ENCODE assay signal across 22 cellular contexts in genomic region chrX:152901816-152902501, GRCh38. TPM values are rescaled to one million over a fixed set of nuclear protein-coding genes. Genes with fewer than 3 reads are reported as not detected.
A peak's percentile ranks its signal among the peaks of the same experiment; 100 is the strongest.
DNase-seq lines count a peak whose midpoint lies in the region; ATAC-seq and TF ChIP-seq lines count a peak whose summit lies in the region.
"Had no signal": no experiment of that assay in that cellular context is flagged by ENCODE, and none has a peak within 500 bp of the region (broad histone marks: within the 10 kb centered on the region; RNA-seq: fewer than 3 reads in every experiment).

No MANE protein-coding gene starts in this region.

- ATAC-seq in Right ventricle myocardium inferior, result no peak
- no peak for ATAC-seq in GM21381 (IDR thresholded peaks at IDR 0.05; ENCODE audit: unreplicated experiment)
- ATAC-seq: left lobe of liver; stimulated activated naive CD8-positive, alpha-beta T cell treated with anti-CD3 and anti-CD28 coated beads, Interleukin-15, amount 100 ng/mL, for 72 hours had no signal

- peak; percentile 46 for DNase-seq in M059J (ENCODE audit: low read depth)
- DNase-seq in T1000 (lab: John Stamatoyannopoulos, UW), result peak; percentile 1
- peak; percentile 25 for DNase-seq in fibroblast of peridontal ligament (ENCODE audit: extremely low read depth)
- no peak for DNase-seq in osteocyte (ENCODE audit: extremely low spot score, unreplicated experiment)
- DNase-seq in COR-L47 (lab: John Stamatoyannopoulos, UW), result no peak
- DNase-seq in Right ventricle myocardium inferior (ENCODE audit: missing footprints), result no peak
- DNase-seq in coronary artery (ENCODE audit: low spot score), result no peak
- DNase-seq: amniotic stem cell; CD4-positive, alpha-beta T cell; cerebellar nuclear complex; effector CD8-positive, alpha-beta T cell; glutamatergic neuron; KG1; MV-4-11; NCI-H2029 treated with DMSO at 0.1 percent for 48 hours; NCI-H524 treated with DMSO at 0.1 percent for 48 hours; stimulated activated CD4-positive, alpha-beta T cell treated with anti-CD3 and anti-CD28 coated beads, Interleukin-4, amount 100 ng/mL, for 4 hours; stimulated activated naive CD8-positive, alpha-beta T cell treated with anti-CD3 and anti-CD28 coated beads, Interleukin-15, amount 100 ng/mL, for 72 hours; upper lobe of left lung had no signal

- no peak overlapping the region for H3K4me3 Mint-ChIP-seq in osteocyte (ENCODE audit: unreplicated experiment)
- H3K4me3 Mint-ChIP-seq: CD4-positive, alpha-beta T cell; stimulated activated naive CD8-positive, alpha-beta T cell treated with anti-CD3 and anti-CD28 coated beads, Interleukin-15, amount 100 ng/mL, for 72 hours had no signal

- no peaks in the 10 kb centered on the region for H3K27me3 Mint-ChIP-seq in osteocyte (ENCODE audit: unreplicated experiment)

- H3K9me3 Mint-ChIP-seq in osteocyte (ENCODE audit: unreplicated experiment), result no peaks in the 10 kb centered on the region
- H3K9me3 Mint-ChIP-seq: CD4-positive, alpha-beta T cell; stimulated activated naive CD8-positive, alpha-beta T cell treated with anti-CD3 and anti-CD28 coated beads, Interleukin-15, amount 100 ng/mL, for 72 hours had no signal

- H3K4me1 Mint-ChIP-seq in osteocyte (ENCODE audit: unreplicated experiment), result peaks cover 15% of the 10 kb centered on the region

- intact Hi-C loops in Right ventricle myocardium inferior (cut with DNase I), result no loop called here

- peak overlapping the region in 1 of 2 donors; percentile 13 for H3K27ac ChIP-seq in coronary artery
- H3K27ac ChIP-seq: upper lobe of left lung had no signal

- H3K27ac Mint-ChIP-seq in osteocyte (ENCODE audit: unreplicated experiment), result peak overlapping the region; percentile 5
- H3K27ac Mint-ChIP-seq: CD4-positive, alpha-beta T cell; stimulated activated naive CD8-positive, alpha-beta T cell treated with anti-CD3 and anti-CD28 coated beads, Interleukin-15, amount 100 ng/mL, for 72 hours had no signal

- TF ChIP-seq CTCF in osteocyte (IDR thresholded peaks at IDR 0.05), result no peak
- no peak for TF ChIP-seq CTCF in coronary artery (IDR thresholded peaks at IDR 0.05)

- no peaks in the 10 kb centered on the region for H3K36me3 Mint-ChIP-seq in osteocyte (ENCODE audit: unreplicated experiment)

- no peak overlapping the region for H3K4me3 ChIP-seq in coronary artery
- H3K4me3 ChIP-seq: HAP-1, upper lobe of left lung had no signal

RNA-seq across cellular contexts. Expression of gene ZNF185, which starts 4.1 kb away (rescaled TPM):
- total RNA-seq in M059J (2014; rRNA removed; shearing (Covaris generic)), result 4.9 and 6.5 TPM in 2 replicates
- total RNA-seq in osteocyte (8.0 TPM in 2 replicates), Right ventricle myocardium inferior (1.9 TPM)

Comparison
In these comparisons a context has a peak if more than half of its experiments do, and no peak if none do; other contexts are left out.
1. DNase-seq: peak in M059J (single experiment), T1000 (single experiment) and fibroblast of peridontal ligament (single experiment); none in osteocyte (single experiment), COR-L47 (single experiment), Right ventricle myocardium inferior (single experiment) and coronary artery (single experiment).